In genomic region chr1:63466759-63467158, GRCh38 we compare ENCODE assay signal across 1 cellular context.
TF ChIP-seq lines count a peak whose summit lies in the region.

No MANE protein-coding gene starts in this region.

TF ChIP-seq in GM12878, 131 proteins besides CTCF, POLR2A, EP300 and RAD21:
- TF ChIP-seq ZBTB11 (CRISPR knock-in tag; IDR thresholded peaks at IDR 0.05), result no peak
- no peak for TF ChIP-seq TCF12 (IDR thresholded peaks at IDR 0.05; ENCODE audit: low read depth, low read length)
- TF ChIP-seq HDAC2 (IDR thresholded peaks at IDR 0.05), result no peak
- no peak for TF ChIP-seq PKNOX1 (IDR thresholded peaks at IDR 0.05)
- TF ChIP-seq CBX3 (IDR thresholded peaks at IDR 0.05; ENCODE audit: borderline replicate concordance, low read depth), result no peak
- TF ChIP-seq TBL1XR1 (IDR thresholded peaks at IDR 0.05; ENCODE audit: low read depth, low read length), result no peak
- no peak for TF ChIP-seq MEF2B (IDR thresholded peaks at IDR 0.05; ENCODE audit: partially characterized antibody, poor library complexity, severe bottlenecking)
- no peak for TF ChIP-seq CREM (IDR thresholded peaks at IDR 0.05; ENCODE audit: low read depth)
- TF ChIP-seq, protein P1, sequence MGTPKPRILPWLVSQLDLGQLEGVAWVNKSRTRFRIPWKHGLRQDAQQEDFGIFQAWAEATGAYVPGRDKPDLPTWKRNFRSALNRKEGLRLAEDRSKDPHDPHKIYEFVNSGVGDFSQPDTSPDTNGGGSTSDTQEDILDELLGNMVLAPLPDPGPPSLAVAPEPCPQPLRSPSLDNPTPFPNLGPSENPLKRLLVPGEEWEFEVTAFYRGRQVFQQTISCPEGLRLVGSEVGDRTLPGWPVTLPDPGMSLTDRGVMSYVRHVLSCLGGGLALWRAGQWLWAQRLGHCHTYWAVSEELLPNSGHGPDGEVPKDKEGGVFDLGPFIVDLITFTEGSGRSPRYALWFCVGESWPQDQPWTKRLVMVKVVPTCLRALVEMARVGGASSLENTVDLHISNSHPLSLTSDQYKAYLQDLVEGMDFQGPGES (IDR thresholded peaks at IDR 0.05), result no peak
- TF ChIP-seq EZH2 (IDR thresholded peaks at IDR 0.05; ENCODE audit: borderline replicate concordance, control insufficient read depth, low read depth, low read length), result no peak
- no peak for TF ChIP-seq ATF7 (IDR thresholded peaks at IDR 0.05; ENCODE audit: low read depth)
- no peak for TF ChIP-seq E4F1 (IDR thresholded peaks at IDR 0.05; ENCODE audit: borderline replicate concordance, partially characterized antibody)
- TF ChIP-seq, protein P2, sequence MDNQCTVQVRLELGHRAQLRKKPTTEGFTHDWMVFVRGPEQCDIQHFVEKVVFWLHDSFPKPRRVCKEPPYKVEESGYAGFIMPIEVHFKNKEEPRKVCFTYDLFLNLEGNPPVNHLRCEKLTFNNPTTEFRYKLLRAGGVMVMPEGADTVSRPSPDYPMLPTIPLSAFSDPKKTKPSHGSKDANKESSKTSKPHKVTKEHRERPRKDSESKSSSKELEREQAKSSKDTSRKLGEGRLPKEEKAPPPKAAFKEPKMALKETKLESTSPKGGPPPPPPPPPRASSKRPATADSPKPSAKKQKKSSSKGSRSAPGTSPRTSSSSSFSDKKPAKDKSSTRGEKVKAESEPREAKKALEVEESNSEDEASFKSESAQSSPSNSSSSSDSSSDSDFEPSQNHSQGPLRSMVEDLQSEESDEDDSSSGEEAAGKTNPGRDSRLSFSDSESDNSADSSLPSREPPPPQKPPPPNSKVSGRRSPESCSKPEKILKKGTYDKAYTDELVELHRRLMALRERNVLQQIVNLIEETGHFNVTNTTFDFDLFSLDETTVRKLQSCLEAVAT (IDR thresholded peaks at IDR 0.05), result no peak
- TF ChIP-seq, protein P3, sequence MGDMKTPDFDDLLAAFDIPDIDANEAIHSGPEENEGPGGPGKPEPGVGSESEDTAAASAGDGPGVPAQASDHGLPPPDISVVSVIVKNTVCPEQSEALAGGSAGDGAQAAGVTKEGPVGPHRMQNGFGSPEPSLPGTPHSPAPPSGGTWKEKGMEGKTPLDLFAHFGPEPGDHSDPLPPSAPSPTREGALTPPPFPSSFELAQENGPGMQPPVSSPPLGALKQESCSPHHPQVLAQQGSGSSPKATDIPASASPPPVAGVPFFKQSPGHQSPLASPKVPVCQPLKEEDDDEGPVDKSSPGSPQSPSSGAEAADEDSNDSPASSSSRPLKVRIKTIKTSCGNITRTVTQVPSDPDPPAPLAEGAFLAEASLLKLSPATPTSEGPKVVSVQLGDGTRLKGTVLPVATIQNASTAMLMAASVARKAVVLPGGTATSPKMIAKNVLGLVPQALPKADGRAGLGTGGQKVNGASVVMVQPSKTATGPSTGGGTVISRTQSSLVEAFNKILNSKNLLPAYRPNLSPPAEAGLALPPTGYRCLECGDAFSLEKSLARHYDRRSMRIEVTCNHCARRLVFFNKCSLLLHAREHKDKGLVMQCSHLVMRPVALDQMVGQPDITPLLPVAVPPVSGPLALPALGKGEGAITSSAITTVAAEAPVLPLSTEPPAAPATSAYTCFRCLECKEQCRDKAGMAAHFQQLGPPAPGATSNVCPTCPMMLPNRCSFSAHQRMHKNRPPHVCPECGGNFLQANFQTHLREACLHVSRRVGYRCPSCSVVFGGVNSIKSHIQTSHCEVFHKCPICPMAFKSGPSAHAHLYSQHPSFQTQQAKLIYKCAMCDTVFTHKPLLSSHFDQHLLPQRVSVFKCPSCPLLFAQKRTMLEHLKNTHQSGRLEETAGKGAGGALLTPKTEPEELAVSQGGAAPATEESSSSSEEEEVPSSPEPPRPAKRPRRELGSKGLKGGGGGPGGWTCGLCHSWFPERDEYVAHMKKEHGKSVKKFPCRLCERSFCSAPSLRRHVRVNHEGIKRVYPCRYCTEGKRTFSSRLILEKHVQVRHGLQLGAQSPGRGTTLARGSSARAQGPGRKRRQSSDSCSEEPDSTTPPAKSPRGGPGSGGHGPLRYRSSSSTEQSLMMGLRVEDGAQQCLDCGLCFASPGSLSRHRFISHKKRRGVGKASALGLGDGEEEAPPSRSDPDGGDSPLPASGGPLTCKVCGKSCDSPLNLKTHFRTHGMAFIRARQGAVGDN (IDR thresholded peaks at IDR 0.05), result no peak
- no peak for TF ChIP-seq NR2C2 (IDR thresholded peaks at IDR 0.05; ENCODE audit: borderline replicate concordance, control insufficient read depth, insufficient read length, low read depth)
